In the genomic region with DNA sequence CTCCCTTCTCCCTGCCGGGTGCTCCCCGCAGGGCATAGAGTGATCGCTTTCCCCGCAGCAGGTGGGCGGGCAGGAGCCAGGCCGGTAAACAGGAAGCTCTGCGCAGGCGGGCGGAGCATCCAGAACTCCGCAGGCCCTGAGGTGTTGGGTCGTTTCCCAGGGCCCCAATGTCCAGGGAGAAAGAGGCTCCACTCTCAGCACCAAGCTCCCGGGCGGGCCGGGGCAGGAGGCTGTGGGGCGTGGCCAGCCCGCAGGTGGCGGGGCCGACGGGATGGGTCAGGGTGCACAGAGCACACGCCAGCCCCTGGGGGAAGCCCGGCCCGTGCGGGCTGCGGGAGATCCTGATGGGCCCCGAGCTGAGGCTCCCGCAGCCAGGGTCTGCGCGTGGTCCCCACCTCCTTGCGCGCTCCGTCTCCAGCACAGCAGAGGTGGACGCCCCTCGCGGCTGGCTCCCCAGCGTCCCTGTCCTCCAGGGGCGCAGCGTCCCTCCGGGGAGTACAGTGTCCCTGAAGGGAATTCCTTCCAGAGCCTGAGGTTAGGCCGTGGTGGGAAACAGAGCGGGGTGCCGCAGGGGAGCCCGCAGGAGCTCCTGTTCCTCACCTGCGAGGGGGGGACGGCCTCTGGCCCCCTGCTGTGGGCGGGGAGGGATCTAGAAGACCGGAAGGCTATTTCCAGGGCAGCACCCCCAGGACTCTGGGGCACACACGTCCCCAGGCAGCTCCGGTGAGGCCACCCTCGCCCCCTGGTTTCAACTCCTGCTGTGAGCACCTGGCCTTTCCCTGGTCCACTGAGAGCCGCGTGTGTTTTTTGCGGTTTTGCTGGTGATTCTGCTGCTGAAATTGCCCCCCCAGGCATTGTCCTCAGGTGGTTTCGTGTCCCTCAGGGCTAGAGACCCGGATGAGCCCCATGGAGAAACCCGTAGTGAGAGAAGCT, we compare ENCODE assay signal across 9 cellular contexts. TPM values are rescaled to one million over a fixed set of nuclear protein-coding genes. Genes with fewer than 3 reads are reported as not detected.
A peak's percentile ranks its signal among the peaks of the same experiment; 100 is the strongest.
DNase-seq lines count a peak whose midpoint lies in the region; ATAC-seq lines count a peak whose summit lies in the region.
"Had no signal": no experiment of that assay in that cellular context is flagged by ENCODE, and none has a peak within 500 bp of the region (broad histone marks: within the 10 kb centered on the region; RNA-seq: fewer than 3 reads in every experiment).

No MANE protein-coding gene starts in this region.

- POLR2A ChIA-PET in activated CD4-positive, alpha-beta memory T cell treated with anti-CD3 and anti-CD28 coated beads, Interleukin-2, amount 10 ng/mL, durations not matched to agents 7 days and 5 days (lab: Charles Lee) = interaction anchor here (0.5 to 1.3 kb wide), 4 partner anchors 10 to 130 kb away, joined by 3 to 4 read pairs (median 3); no protein-coding TSS in a partner anchor

- 48% methylated on average over 55 of the region's 55 CpGs for WGBS in right cardiac atrium

- ATAC-seq in right cardiac atrium (no peak), GM19324 (IDR thresholded peaks at IDR 0.05; ENCODE audit: low FRiP score, unreplicated experiment) (no peak), HG02798 (IDR thresholded peaks at IDR 0.05; ENCODE audit: poor library complexity, unreplicated experiment) (no peak), HG03469 (IDR thresholded peaks at IDR 0.05; ENCODE audit: unreplicated experiment) (no peak)

- peak overlapping the region; percentile 39 for H3K4me3 Mint-ChIP-seq in activated CD4-positive, alpha-beta memory T cell treated with anti-CD3 and anti-CD28 coated beads, Interleukin-2, amount 10 ng/mL, durations not matched to agents 7 days and 5 days

- H3K4me1 ChIP-seq in right cardiac atrium (ENCODE audit: control insufficient read depth, insufficient read depth, low read length) = peaks cover 3% of the 10 kb centered on the region

- no peaks in the 10 kb centered on the region for H3K9me3 ChIP-seq in right cardiac atrium (ENCODE audit: control insufficient read depth, low read length)

- CTCF ChIA-PET in activated CD4-positive, alpha-beta memory T cell treated with anti-CD3 and anti-CD28 coated beads, Interleukin-2, amount 10 ng/mL, durations not matched to agents 7 days and 5 days (lab: Charles Lee) = no interaction called here

- no peak overlapping the region for H3K27ac Mint-ChIP-seq in activated CD4-positive, alpha-beta memory T cell treated with anti-CD3 and anti-CD28 coated beads, Interleukin-2, amount 10 ng/mL, durations not matched to agents 7 days and 5 days

- H3K27ac ChIP-seq in right cardiac atrium (ENCODE audit: low read length) = no peak overlapping the region

- DNase-seq in HPDE6-E6E7 (ENCODE audit: extremely low spot score) (peak; percentile 23), right cardiac atrium (peak in 2 of 3 donors; percentile 33 to 61), amygdala (lab: John Stamatoyannopoulos, UW) (no peak)
- peak; percentile 40 for DNase-seq in activated CD4-positive, alpha-beta memory T cell treated with anti-CD3 and anti-CD28 coated beads, Interleukin-2, amount 10 ng/mL, durations not matched to agents 7 days and 5 days
- peak; percentile 33 for DNase-seq in stimulated activated CD4-positive, alpha-beta T cell treated with anti-CD3 and anti-CD28 coated beads, Interleukin-4, amount 100 ng/mL, for 24 hours

- H3K27me3 ChIP-seq in right cardiac atrium (ENCODE audit: control insufficient read depth, insufficient read depth) = no peaks in the 10 kb centered on the region

- H3K4me3 ChIP-seq in right cardiac atrium (ENCODE audit: low read length) = no peak overlapping the region

- H3K4me1 Mint-ChIP-seq in activated CD4-positive, alpha-beta memory T cell treated with anti-CD3 and anti-CD28 coated beads, Interleukin-2, amount 10 ng/mL, durations not matched to agents 7 days and 5 days = peaks cover 39% of the 10 kb centered on the region

- peaks cover 10% of the 10 kb centered on the region for H3K9me3 Mint-ChIP-seq in activated CD4-positive, alpha-beta memory T cell treated with anti-CD3 and anti-CD28 coated beads, Interleukin-2, amount 10 ng/mL, durations not matched to agents 7 days and 5 days

- H3K36me3 Mint-ChIP-seq in activated CD4-positive, alpha-beta memory T cell treated with anti-CD3 and anti-CD28 coated beads, Interleukin-2, amount 10 ng/mL, durations not matched to agents 7 days and 5 days (ENCODE audit: low read depth) = peaks cover 14% of the 10 kb centered on the region

- H3K27me3 Mint-ChIP-seq in activated CD4-positive, alpha-beta memory T cell treated with anti-CD3 and anti-CD28 coated beads, Interleukin-2, amount 10 ng/mL, durations not matched to agents 7 days and 5 days = peaks cover 4% of the 10 kb centered on the region

- intact Hi-C loops in right cardiac atrium (cut with DNase I) = no loop called here

RNA-seq across cellular contexts. Expression of a gene that starts 12.2 kb away (rescaled TPM):
- 10 to 100 TPM; 18.3 to 19.6 TPM for total RNA-seq in activated CD4-positive, alpha-beta memory T cell treated with anti-CD3 and anti-CD28 coated beads, Interleukin-2, amount 10 ng/mL, durations not matched to agents 7 days and 5 days
- 10 to 100 TPM; 38.8 to 48.3 (median 40.4) TPM for total RNA-seq in right cardiac atrium
- polyA plus RNA-seq in right cardiac atrium = 31.4 TPM

RNA-seq across cellular contexts. Expression of a gene that starts 20.1 kb away (rescaled TPM):
- total RNA-seq in activated CD4-positive, alpha-beta memory T cell treated with anti-CD3 and anti-CD28 coated beads, Interleukin-2, amount 10 ng/mL, durations not matched to agents 7 days and 5 days = 1 to 10 TPM; 1.4 to 1.7 TPM
- not detected for total RNA-seq in right cardiac atrium
- 0.05 TPM for polyA plus RNA-seq in right cardiac atrium
- total RNA-seq: HT1080 had no signal

Comparison
In these comparisons a context has a peak if more than half of its experiments do, and no peak if none do; other contexts are left out.
1. DNase-seq: peak in HPDE6-E6E7 (single experiment), activated CD4-positive, alpha-beta memory T cell treated with anti-CD3 and anti-CD28 coated beads, Interleukin-2, amount 10 ng/mL, durations not matched to agents 7 days and 5 days (single experiment), right cardiac atrium (2 of 3) and stimulated activated CD4-positive, alpha-beta T cell treated with anti-CD3 and anti-CD28 coated beads, Interleukin-4, amount 100 ng/mL, for 24 hours (single experiment); none in amygdala (0 of 56).